22 cellular contexts compared by ENCODE assay signal in genomic region chr19:18456279-18456678, GRCh38. TPM values are rescaled to one million over a fixed set of nuclear protein-coding genes. Genes with fewer than 3 reads are reported as not detected.
DNase-seq lines count a peak whose midpoint lies in the region; ATAC-seq and TF ChIP-seq lines count a peak whose summit lies in the region.
"Had no signal": no experiment of that assay in that cellular context is flagged by ENCODE, and none has a peak within 500 bp of the region (broad histone marks: within the 10 kb centered on the region; RNA-seq: fewer than 3 reads in every experiment).

No MANE protein-coding gene starts in this region.

- H3K4me2 ChIP-seq in mesenchymal stem cell (ENCODE audit: low read length, poor library complexity, severe bottlenecking) (no peak overlapping the region), SK-N-SH (no peak overlapping the region)

- H3K4me3 ChIP-seq in ascending aorta (no peak overlapping the region), mesenchymal stem cell (ENCODE audit: insufficient read depth in 1 of 2, low read depth in 1 of 2, low read length in 2 of 2) (no peak overlapping the region), SK-N-SH (ENCODE audit: low read depth in 2 of 2, low read length in 1 of 2) (no peak overlapping the region)

- TF ChIP-seq RAD21 in SK-N-SH (IDR thresholded peaks at IDR 0.05; ENCODE audit: low read length), result no peak

- H2AFZ ChIP-seq in mesenchymal stem cell (ENCODE audit: low read depth, low read length) (no peak overlapping the region), SK-N-SH (ENCODE audit: low read depth) (no peak overlapping the region)

- intact Hi-C loops in Calu3 (cut with micrococcal nuclease; ENCODE audit: unreplicated experiment) (no loop called here), ascending aorta (cut with DNase I) (loop anchor here (5.0 to 10.0 kb wide), 2 partner anchors 209 to 391 kb away; no protein-coding TSS in a partner anchor)

- no peaks in the 10 kb centered on the region for H3K27me3 Mint-ChIP-seq in Calu3 (ENCODE audit: unreplicated experiment)
- H3K27me3 Mint-ChIP-seq in stimulated activated naive B cell treated with anti-CD40 and anti-IgM and Interleukin-4, amounts not matched to agents 10 μg/mL and 1 μg/mL and 100 μg/mL, for 72 hours, result no peaks in the 10 kb centered on the region

- no peak overlapping the region for H2BK15ac ChIP-seq in mesenchymal stem cell (ENCODE audit: low read depth, poor library complexity, severe bottlenecking)

- 96% methylated on average over 4 of the region's 4 CpGs for WGBS in mesenchymal stem cell
- 100% methylated on average over 1 of the region's 4 CpGs for WGBS in SK-N-SH (ENCODE audit: low lambda C conversion rate)

- no peak overlapping the region for H2AK5ac ChIP-seq in mesenchymal stem cell (ENCODE audit: low read length, severe bottlenecking)

- H2BK12ac ChIP-seq in mesenchymal stem cell (ENCODE audit: low read length in 2 of 2), result no peak overlapping the region

- peak overlapping the region; percentile 43 for H3K27ac Mint-ChIP-seq in Calu3 (ENCODE audit: unreplicated experiment)
- peak overlapping the region; percentile 14 for H3K27ac Mint-ChIP-seq in stimulated activated naive B cell treated with anti-CD40 and anti-IgM and Interleukin-4, amounts not matched to agents 10 μg/mL and 1 μg/mL and 100 μg/mL, for 72 hours

- H2BK5ac ChIP-seq in mesenchymal stem cell (ENCODE audit: low read depth, low read length, poor library complexity, severe bottlenecking), result no peak overlapping the region

- H3K9me3 ChIP-seq in ascending aorta (no peaks in the 10 kb centered on the region), mesenchymal stem cell (ENCODE audit: control insufficient read depth, low read length) (no peaks in the 10 kb centered on the region), SK-N-SH (no peaks in the 10 kb centered on the region)

- no TSS peak for BruUV-seq in Calu3 (replicated peaks; lab: Mats Ljungman, UMichigan)

- H2BK120ac ChIP-seq in mesenchymal stem cell (ENCODE audit: low read depth, low read length), result no peak overlapping the region

- CTCF ChIA-PET in Calu3 (lab: Charles Lee), result no interaction called here
- CTCF ChIA-PET in SK-N-SH (lab: Yijun Ruan, JAX), result interaction anchor here (0.9 to 1.2 kb wide), 2 partner anchors 10 to 13 kb away, joined by 3 to 8 read pairs; no protein-coding TSS in a partner anchor

- DNase-seq in Calu3 (no peak), ascending aorta (ENCODE audit: low spot score in 2 of 2) (no peak), mesenchymal stem cell (no peak), SK-N-SH (no peak), AG08396 (ENCODE audit: low spot score) (no peak), NCI-H1417 treated with DMSO at 0.1 percent for 48 hours (lab: John Stamatoyannopoulos, UW) (no peak)
- no peak for DNase-seq in stimulated activated naive B cell treated with anti-CD40 and anti-IgM and Interleukin-4, amounts not matched to agents 10 μg/mL and 1 μg/mL and 100 μg/mL, for 72 hours
- DNase-seq: activated CD4-positive, alpha-beta T cell treated with anti-CD3 and anti-CD28 coated beads, Interleukin-2, amount 50 U/mL, for 1 hour; activated naive CD4-positive, alpha-beta T cell; activated T-cell treated with anti-CD3 and anti-CD28 coated beads for 4 hours; DMS79; H9; NCI-H1105; NCI-H2081 treated with DMSO at 0.1 percent for 48 hours; T-helper 2 cell had no signal

- H4K91ac ChIP-seq in mesenchymal stem cell (ENCODE audit: low read length), result peak overlapping the region; percentile 19

- H3K4me1 Mint-ChIP-seq in Calu3 (ENCODE audit: low read depth, unreplicated experiment), result no peaks in the 10 kb centered on the region
- peaks cover 1 to 5% of the 10 kb centered on the region in 2 donors for H3K4me1 Mint-ChIP-seq in stimulated activated naive B cell treated with anti-CD40 and anti-IgM and Interleukin-4, amounts not matched to agents 10 μg/mL and 1 μg/mL and 100 μg/mL, for 72 hours

- peaks cover 16% of the 10 kb centered on the region for H3K36me3 Mint-ChIP-seq in Calu3 (ENCODE audit: insufficient read depth, unreplicated experiment)
- peaks cover 32 to 59% of the 10 kb centered on the region in 2 donors for H3K36me3 Mint-ChIP-seq in stimulated activated naive B cell treated with anti-CD40 and anti-IgM and Interleukin-4, amounts not matched to agents 10 μg/mL and 1 μg/mL and 100 μg/mL, for 72 hours

- no peak for ATAC-seq in stimulated activated naive B cell treated with anti-CD40 and anti-IgM and Interleukin-4, amounts not matched to agents 10 μg/mL and 1 μg/mL and 100 μg/mL, for 72 hours (replicated peaks)
- ATAC-seq: Panc1 had no signal

- no peaks in the 10 kb centered on the region for H3K9me3 Mint-ChIP-seq in Calu3 (ENCODE audit: low read depth, unreplicated experiment)
- H3K9me3 Mint-ChIP-seq in stimulated activated naive B cell treated with anti-CD40 and anti-IgM and Interleukin-4, amounts not matched to agents 10 μg/mL and 1 μg/mL and 100 μg/mL, for 72 hours, result no peaks in the 10 kb centered on the region
- H3K9me3 Mint-ChIP-seq: H9 had no signal

- peaks cover 25% of the 10 kb centered on the region for H3K79me1 ChIP-seq in mesenchymal stem cell (replicated peaks; ENCODE audit: low read length, poor library complexity, severe bottlenecking)

- peaks cover 12 to 32% of the 10 kb centered on the region in 2 donors for H3K4me1 ChIP-seq in ascending aorta
- H3K4me1 ChIP-seq in mesenchymal stem cell (ENCODE audit: control insufficient read depth, insufficient read depth, low read depth, low read length), result peaks cover 46% of the 10 kb centered on the region
- peaks cover 9 to 15% of the 10 kb centered on the region in 2 experiments; a peak in 3 of 4 replicates for H3K4me1 ChIP-seq in SK-N-SH (ENCODE audit: control insufficient read depth in 1 of 2, insufficient read depth in 2 of 2, low read depth in 1 of 2, low read length in 1 of 2)

- H3K27ac ChIP-seq in ascending aorta (peak overlapping the region; percentile 81 to 85), mesenchymal stem cell (ENCODE audit: low read length, poor library complexity, severe bottlenecking) (no peak overlapping the region), SK-N-SH (ENCODE audit: low read depth in 2 of 2, low read length in 1 of 2) (no peak overlapping the region)
- H3K27ac ChIP-seq: VCaP had no signal

- peaks cover 9% of the 10 kb centered on the region for H3F3A ChIP-seq in SK-N-SH (replicated peaks; ENCODE audit: insufficient read depth)

- H3K14ac ChIP-seq in mesenchymal stem cell (ENCODE audit: low read length in 2 of 2), result no peak overlapping the region

- H4K8ac ChIP-seq in mesenchymal stem cell (ENCODE audit: low read length), result no peak overlapping the region

- H3K18ac ChIP-seq in mesenchymal stem cell (ENCODE audit: low read depth in 1 of 2, low read length in 2 of 2), result no peak overlapping the region

- peaks cover 31% of the 10 kb centered on the region for H4K20me1 ChIP-seq in SK-N-SH (ENCODE audit: insufficient read depth)

- H3K4me3 Mint-ChIP-seq in Calu3 (ENCODE audit: low read depth, unreplicated experiment), result no peak overlapping the region
- H3K4me3 Mint-ChIP-seq in stimulated activated naive B cell treated with anti-CD40 and anti-IgM and Interleukin-4, amounts not matched to agents 10 μg/mL and 1 μg/mL and 100 μg/mL, for 72 hours, result no peak overlapping the region
- H3K4me3 Mint-ChIP-seq: H9 had no signal

- TF ChIP-seq CTCF in Calu3 (IDR thresholded peaks at IDR 0.05; ENCODE audit: unreplicated experiment), result no peak
- no peak for TF ChIP-seq CTCF in ascending aorta (IDR thresholded peaks at IDR 0.05)
- no peak for TF ChIP-seq CTCF in SK-N-SH (IDR thresholded peaks at IDR 0.05)

- H3K9me2 ChIP-seq in SK-N-SH, result no peaks in the 10 kb centered on the region

- H3K4ac ChIP-seq in mesenchymal stem cell (ENCODE audit: low read depth in 1 of 2, low read length in 2 of 2), result no peak overlapping the region

- H3K9ac ChIP-seq in mesenchymal stem cell (ENCODE audit: low read length) (no peak overlapping the region), SK-N-SH (no peak overlapping the region)

- H3K79me2 ChIP-seq in SK-N-SH (ENCODE audit: insufficient read depth), result no peaks in the 10 kb centered on the region

- H3K23ac ChIP-seq in mesenchymal stem cell (ENCODE audit: low read length in 2 of 2), result no peak overlapping the region

- POLR2A ChIA-PET in SK-N-SH (lab: Yijun Ruan, JAX), result no interaction called here

- H3K36me3 ChIP-seq in ascending aorta (peaks cover 21 to 63% of the 10 kb centered on the region in 2 donors), mesenchymal stem cell (ENCODE audit: control insufficient read depth in 1 of 2, insufficient read depth in 2 of 2, low read depth in 1 of 2, low read length in 2 of 2) (peaks cover 57 to 62% of the 10 kb centered on the region in 2 experiments), SK-N-SH (replicated peaks in 1 of 2; ENCODE audit: control insufficient read depth in 1 of 2, insufficient read depth in 2 of 2, low read length in 1 of 2) (peaks cover 0 to 8% of the 10 kb centered on the region in 2 experiments)

- TF ChIP-seq EP300 in SK-N-SH (IDR thresholded peaks at IDR 0.05; ENCODE audit: borderline replicate concordance in 1 of 2, low read depth in 1 of 2, low read length in 1 of 2), result no peak

- no peaks in the 10 kb centered on the region for H3K27me3 ChIP-seq in ascending aorta
- H3K27me3 ChIP-seq in mesenchymal stem cell (ENCODE audit: control insufficient read depth in 1 of 2, insufficient read depth in 1 of 2, low read length in 2 of 2), result no peaks in the 10 kb centered on the region
- H3K27me3 ChIP-seq in SK-N-SH (ENCODE audit: insufficient read depth), result no peaks in the 10 kb centered on the region

TF ChIP-seq in SK-N-SH, 30 proteins besides CTCF, POLR2A, EP300 and RAD21 (continues in another document):
- TF ChIP-seq RXRA (IDR thresholded peaks at IDR 0.05; ENCODE audit: borderline replicate concordance, low read depth), result no peak
- TF ChIP-seq JUND (IDR thresholded peaks at IDR 0.05), result no peak
- TF ChIP-seq MEF2A (IDR thresholded peaks at IDR 0.05; ENCODE audit: borderline replicate concordance, low read depth), result no peak

RNA-seq across cellular contexts. Expression of gene ISYNA1, which starts 18.3 kb away (rescaled TPM):
- 94.9 and 114 TPM in 2 replicates for total RNA-seq in Calu3 (2022)
- 93.1 TPM for total RNA-seq in ascending aorta
- polyA plus RNA-seq in mesenchymal stem cell (2013, experiment 1 of 2), result 83.2 TPM
- polyA plus RNA-seq in mesenchymal stem cell (2013, experiment 2 of 2), result 85.1 TPM
- polyA plus RNA-seq in SK-N-SH (2012; rRNA removed), result 48.0 and 49.4 TPM in 2 replicates
- polyA plus RNA-seq in SK-N-SH (2012; cell fraction: cytosol; rRNA removed), result 10.9 and 17.3 TPM in 2 replicates
- 216 and 280 TPM in 2 replicates for polyA plus RNA-seq in SK-N-SH (2012; cell fraction: nucleus; rRNA removed)

RNA-seq across cellular contexts. Expression of gene SSBP4, which starts 37.1 kb away (rescaled TPM):
- total RNA-seq in Calu3 (2022), result 38.8 and 51.5 TPM in 2 replicates
- 233 TPM for total RNA-seq in ascending aorta
- polyA plus RNA-seq in mesenchymal stem cell (2013, experiment 1 of 2), result 88.5 TPM
- 97.4 TPM for polyA plus RNA-seq in mesenchymal stem cell (2013, experiment 2 of 2)
- polyA plus RNA-seq in SK-N-SH (2012; rRNA removed), result 22.5 and 24.9 TPM in 2 replicates
- polyA plus RNA-seq in SK-N-SH (2012; cell fraction: cytosol; rRNA removed), result 12.4 and 23.4 TPM in 2 replicates
- polyA plus RNA-seq in SK-N-SH (2012; cell fraction: nucleus; rRNA removed), result 89.0 and 178 TPM in 2 replicates

RNA-seq across cellular contexts. Expression of gene LRRC25, which starts 58.9 kb away (rescaled TPM):
- not detected in 2 replicates for total RNA-seq in Calu3 (2022)
- total RNA-seq in ascending aorta, result 6.9 TPM
- polyA plus RNA-seq in mesenchymal stem cell (2013, experiment 1 of 2), result 1.0 TPM
- 1.1 TPM for polyA plus RNA-seq in mesenchymal stem cell (2013, experiment 2 of 2)
- not detected in 2 replicates for polyA plus RNA-seq in SK-N-SH (2012; rRNA removed)
- polyA plus RNA-seq in SK-N-SH (2012; cell fraction: cytosol; rRNA removed), result not detected in 2 replicates
- polyA plus RNA-seq in SK-N-SH (2012; cell fraction: nucleus; rRNA removed), result not detected in 2 replicates
- total RNA-seq: astrocyte, H9, NCI-H460, pulmonary artery endothelial cell, SK-MEL-5 had no signal
- polyA plus RNA-seq: neural cell had no signal

Comparison
In these comparisons a context has a peak if more than half of its experiments do, and no peak if none do; other contexts are left out.
1. H3K27ac ChIP-seq: peak in ascending aorta (2 of 2); none in mesenchymal stem cell (single experiment) and SK-N-SH (0 of 2).